In genomic region chr12:74646831-74647230, GRCh38 we compare ENCODE assay signal across 8 cellular contexts.
DNase-seq lines count a peak whose midpoint lies in the region; ATAC-seq and TF ChIP-seq lines count a peak whose summit lies in the region.
"Had no signal": no experiment of that assay in that cellular context is flagged by ENCODE, and none has a peak within 500 bp of the region (broad histone marks: within the 10 kb centered on the region; RNA-seq: fewer than 3 reads in every experiment).

No MANE protein-coding gene starts in this region.

- no peak overlapping the region for H3K4me3 Mint-ChIP-seq in WTC11
- H3K4me3 Mint-ChIP-seq in neural crest cell = no peak overlapping the region

- H3K36me3 Mint-ChIP-seq in WTC11 (no peaks in the 10 kb centered on the region), neural crest cell (ENCODE audit: low read depth) (no peaks in the 10 kb centered on the region)

- peak; percentile 50 for ATAC-seq in GM21576 (IDR thresholded peaks at IDR 0.05; ENCODE audit: unreplicated experiment)
- ATAC-seq in WTC11 = peak; percentile 26; the same call in 1 of the 2 replicates
- no peak for ATAC-seq in GM19328 (IDR thresholded peaks at IDR 0.05; ENCODE audit: unreplicated experiment)
- no peak for ATAC-seq in GM18858 (IDR thresholded peaks at IDR 0.05; ENCODE audit: unreplicated experiment)

- H3K27ac Mint-ChIP-seq in WTC11 (no peak overlapping the region), neural crest cell (ENCODE audit: unreplicated experiment) (no peak overlapping the region)

- peak; percentile 24 to 75 for DNase-seq in NCI-H2081 (lab: John Stamatoyannopoulos, UW)
- DNase-seq in WTC11 (ENCODE audit: low spot score) = no peak
- DNase-seq in neural crest cell (ENCODE audit: low read depth, low spot score) = no peak
- DNase-seq in CD1c-positive myeloid dendritic cell (ENCODE audit: extremely low spot score) = no peak
- DNase-seq: stimulated activated CD4-positive, alpha-beta T cell treated with anti-CD3 and anti-CD28 coated beads, Interleukin-2, amount 100 ng/mL, for 24 hours had no signal

- peaks cover 8% of the 10 kb centered on the region for H3K4me1 Mint-ChIP-seq in WTC11
- H3K4me1 Mint-ChIP-seq in neural crest cell = peaks cover 4% of the 10 kb centered on the region

- H3K9me3 Mint-ChIP-seq in WTC11 = no peaks in the 10 kb centered on the region
- no peaks in the 10 kb centered on the region for H3K9me3 Mint-ChIP-seq in neural crest cell

- H3K27me3 Mint-ChIP-seq in WTC11 (ENCODE audit: low read depth) = no peaks in the 10 kb centered on the region
- no peaks in the 10 kb centered on the region for H3K27me3 Mint-ChIP-seq in neural crest cell (ENCODE audit: low read depth)

- no peak for TF ChIP-seq CTCF in WTC11 (IDR thresholded peaks at IDR 0.05)
- TF ChIP-seq CTCF in neural crest cell (conservative IDR thresholded peaks at IDR 0.05) = peak; percentile 48

- CTCF ChIA-PET in WTC11 (lab: Charles Lee) = interaction anchor here (0.6 to 1.3 kb wide), 8 partner anchors 14 to 534 kb away, joined by 3 to 8 read pairs (median 4); no protein-coding TSS in a partner anchor

- POLR2A ChIA-PET in WTC11 (lab: Charles Lee) = no interaction called here

TF ChIP-seq in WTC11, 78 proteins besides CTCF, POLR2A, EP300 and RAD21:
- TF ChIP-seq NR2C2 (CRISPR knock-in tag; IDR thresholded peaks at IDR 0.05) = no peak
- no peak for TF ChIP-seq CREB1 (CRISPR knock-in tag; IDR thresholded peaks at IDR 0.05)
- TF ChIP-seq GABPB1 (CRISPR knock-in tag; IDR thresholded peaks at IDR 0.05) = no peak
- no peak for TF ChIP-seq ETV6 (CRISPR knock-in tag; IDR thresholded peaks at IDR 0.05)
- TF ChIP-seq TP53 (CRISPR knock-in tag; IDR thresholded peaks at IDR 0.05) = no peak
- no peak for TF ChIP-seq FOXJ3 (CRISPR knock-in tag; IDR thresholded peaks at IDR 0.05; ENCODE audit: borderline replicate concordance)
- no peak for TF ChIP-seq ZNF416 (CRISPR knock-in tag; IDR thresholded peaks at IDR 0.05)

Comparison
In these comparisons a context has a peak if more than half of its experiments do, and no peak if none do; other contexts are left out.
1. ATAC-seq: peak in GM21576 (single experiment) and WTC11 (single experiment); none in GM19328 (single experiment) and GM18858 (single experiment).
2. DNase-seq: peak in NCI-H2081 (2 of 2); none in WTC11 (single experiment), neural crest cell (single experiment) and CD1c-positive myeloid dendritic cell (single experiment).